Comparison of ENCODE assay signal across 8 cellular contexts in the genomic region with DNA sequence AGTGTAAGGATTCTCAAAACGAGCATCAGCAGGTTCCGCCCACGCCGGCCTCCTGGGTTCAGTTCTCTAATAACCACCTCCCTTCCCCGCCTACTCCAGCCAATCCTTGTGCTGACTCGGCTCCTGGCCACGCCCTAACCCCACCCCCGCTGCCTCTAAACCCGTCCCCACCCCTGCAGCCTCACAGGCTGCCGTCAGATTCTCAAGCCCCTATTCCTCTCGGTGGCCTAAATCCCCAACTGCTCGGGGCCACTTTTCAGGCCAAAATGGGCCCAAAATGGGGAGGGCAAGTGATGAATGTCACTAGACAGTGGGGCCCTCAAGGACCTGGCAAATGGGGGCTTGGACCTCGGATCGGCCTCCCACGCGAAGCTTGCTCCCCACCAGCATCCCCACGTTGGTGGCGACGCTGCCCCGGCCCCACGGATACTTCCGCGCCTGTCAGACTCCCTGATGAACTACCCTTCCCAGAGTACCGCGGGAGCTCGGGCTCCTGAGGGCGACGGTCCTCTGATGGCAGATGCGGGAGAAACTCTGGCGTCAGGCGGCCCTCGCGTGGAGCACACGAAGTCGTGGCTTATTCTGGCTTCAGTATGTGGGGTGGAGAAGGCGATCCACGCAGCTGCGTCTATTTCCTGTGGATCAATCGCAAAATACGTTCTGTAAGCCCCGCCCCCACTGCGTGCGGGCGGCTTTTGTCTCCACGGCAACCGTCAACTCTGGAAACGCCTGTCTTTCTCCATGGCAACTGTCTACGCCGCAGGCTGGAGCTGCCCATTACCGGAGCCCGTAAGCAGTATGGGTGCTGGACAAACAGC. TPM values are rescaled to one million over a fixed set of nuclear protein-coding genes. Genes with fewer than 3 reads are reported as not detected.
A peak's percentile ranks its signal among the peaks of the same experiment; 100 is the strongest.
DNase-seq lines count a peak whose midpoint lies in the region; ATAC-seq and TF ChIP-seq lines count a peak whose summit lies in the region.

No MANE protein-coding gene starts in this region.

- TF ChIP-seq CTCF in GM12865 (IDR thresholded peaks at IDR 0.05; ENCODE audit: insufficient read depth, low read depth, low read length, missing control alignments): no peak
- TF ChIP-seq CTCF in choroid plexus epithelial cell (conservative IDR thresholded peaks at IDR 0.05; ENCODE audit: low read depth, low read length): no peak

- DNase-seq in GM12865 (ENCODE audit: low read depth) (peak; percentile 53), NCI-H2107 treated with DMSO at 0.1 percent for 48 hours (lab: John Stamatoyannopoulos, UW; ENCODE audit: unreplicated experiment) (peak; percentile 20), choroid plexus epithelial cell (ENCODE audit: low read depth) (peak; percentile 73), left lobe of liver (ENCODE audit: low spot score) (peak; percentile 58)
- DNase-seq in activated CD4-positive, alpha-beta T cell treated with anti-CD3 and anti-CD28 coated beads for 48 hours: peak; percentile 84
- DNase-seq in stimulated activated CD4-positive, alpha-beta T cell treated with anti-CD3 and anti-CD28 coated beads, Interleukin-1b, Interleukin-23, amount 100 ng/mL, for 48 hours: peak; percentile 77

- no peak for TF ChIP-seq POLR2A in GM18505 (IDR thresholded peaks at IDR 0.05; ENCODE audit: borderline replicate concordance, extremely low read depth, insufficient read depth, insufficient read length)

- H3K4me3 ChIP-seq in GM12865 (ENCODE audit: low read depth, low read length): no peak overlapping the region; the same call in 1 of the 2 replicates
- H3K4me3 ChIP-seq in choroid plexus epithelial cell (ENCODE audit: low read depth, low read length): peak overlapping the region; percentile 57

- ATAC-seq in left lobe of liver: peak; percentile 75
- ATAC-seq in GM18505 (IDR thresholded peaks at IDR 0.05; ENCODE audit: unreplicated experiment): no peak
- ATAC-seq in GM18873 (IDR thresholded peaks at IDR 0.05; ENCODE audit: low FRiP score, unreplicated experiment): no peak

RNA-seq across cellular contexts. Expression of a gene that starts 24.8 kb away (rescaled TPM):
- 3.6 TPM for total RNA-seq in left lobe of liver

RNA-seq across cellular contexts. Expression of a gene that starts 25.4 kb away (rescaled TPM):
- total RNA-seq in left lobe of liver: 38.0 TPM

Comparison
In these comparisons a context has a peak if more than half of its experiments do, and no peak if none do; other contexts are left out.
1. DNase-seq: peak in every context shown above with its lines; median percentile 84 in activated CD4-positive, alpha-beta T cell treated with anti-CD3 and anti-CD28 coated beads for 48 hours; 77 in stimulated activated CD4-positive, alpha-beta T cell treated with anti-CD3 and anti-CD28 coated beads, Interleukin-1b, Interleukin-23, amount 100 ng/mL, for 48 hours; 73 in choroid plexus epithelial cell; 58 in left lobe of liver; 53 in GM12865; 20 in NCI-H2107 treated with DMSO at 0.1 percent for 48 hours.